Comparison of ENCODE assay signal across 2 cellular contexts in the genomic region with DNA sequence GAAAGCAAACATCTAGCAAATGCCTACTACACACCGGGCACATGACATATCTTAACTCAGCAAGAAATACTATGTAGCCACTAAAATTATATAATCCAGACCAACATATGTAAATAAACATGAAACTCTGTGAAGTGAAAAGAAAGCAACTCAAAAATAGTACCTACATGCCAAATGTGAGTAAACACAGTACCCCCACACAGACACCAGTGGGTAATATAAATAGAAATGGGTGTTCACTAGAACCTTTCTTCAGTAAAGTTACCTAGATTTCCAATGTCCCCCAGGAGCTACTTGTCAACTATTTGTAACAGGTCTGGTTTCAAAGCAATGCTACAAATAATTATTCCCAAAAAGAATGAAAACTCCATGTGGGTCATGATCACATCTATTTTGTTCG.
TF ChIP-seq lines count a peak whose summit lies in the region.

No MANE protein-coding gene starts in this region.

TF ChIP-seq in IMR-90, 13 proteins besides CTCF, POLR2A, EP300 and RAD21:
- no peak for TF ChIP-seq MAZ (IDR thresholded peaks at IDR 0.05; ENCODE audit: borderline replicate concordance, low read depth, low read length)
- no peak for TF ChIP-seq CEBPB (IDR thresholded peaks at IDR 0.05; ENCODE audit: low read depth, low read length)
- no peak for TF ChIP-seq CHD1 (IDR thresholded peaks at IDR 0.05; ENCODE audit: low read depth, low read length)
- TF ChIP-seq MAFK (IDR thresholded peaks at IDR 0.05; ENCODE audit: low read depth, low read length) = no peak
- no peak for TF ChIP-seq RFX5 (IDR thresholded peaks at IDR 0.05; ENCODE audit: low read depth, low read length)
- no peak for TF ChIP-seq NFE2L2 (IDR thresholded peaks at IDR 0.05; ENCODE audit: low read depth, low read length)
- TF ChIP-seq MXI1 (IDR thresholded peaks at IDR 0.05; ENCODE audit: borderline replicate concordance, low read depth, low read length) = no peak
- TF ChIP-seq, protein P1, sequence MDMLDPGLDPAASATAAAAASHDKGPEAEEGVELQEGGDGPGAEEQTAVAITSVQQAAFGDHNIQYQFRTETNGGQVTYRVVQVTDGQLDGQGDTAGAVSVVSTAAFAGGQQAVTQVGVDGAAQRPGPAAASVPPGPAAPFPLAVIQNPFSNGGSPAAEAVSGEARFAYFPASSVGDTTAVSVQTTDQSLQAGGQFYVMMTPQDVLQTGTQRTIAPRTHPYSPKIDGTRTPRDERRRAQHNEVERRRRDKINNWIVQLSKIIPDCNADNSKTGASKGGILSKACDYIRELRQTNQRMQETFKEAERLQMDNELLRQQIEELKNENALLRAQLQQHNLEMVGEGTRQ (IDR thresholded peaks at IDR 0.05; ENCODE audit: low read depth, low read length) = no peak
- TF ChIP-seq, protein P2, sequence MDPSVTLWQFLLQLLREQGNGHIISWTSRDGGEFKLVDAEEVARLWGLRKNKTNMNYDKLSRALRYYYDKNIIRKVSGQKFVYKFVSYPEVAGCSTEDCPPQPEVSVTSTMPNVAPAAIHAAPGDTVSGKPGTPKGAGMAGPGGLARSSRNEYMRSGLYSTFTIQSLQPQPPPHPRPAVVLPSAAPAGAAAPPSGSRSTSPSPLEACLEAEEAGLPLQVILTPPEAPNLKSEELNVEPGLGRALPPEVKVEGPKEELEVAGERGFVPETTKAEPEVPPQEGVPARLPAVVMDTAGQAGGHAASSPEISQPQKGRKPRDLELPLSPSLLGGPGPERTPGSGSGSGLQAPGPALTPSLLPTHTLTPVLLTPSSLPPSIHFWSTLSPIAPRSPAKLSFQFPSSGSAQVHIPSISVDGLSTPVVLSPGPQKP (IDR thresholded peaks at IDR 0.05; ENCODE audit: borderline replicate concordance, low read depth, low read length) = no peak
- TF ChIP-seq BHLHE40 (IDR thresholded peaks at IDR 0.05; ENCODE audit: low read depth, low read length) = no peak
- TF ChIP-seq SMC3 (IDR thresholded peaks at IDR 0.05; ENCODE audit: low read depth, low read length) = no peak
- TF ChIP-seq RCOR1 (IDR thresholded peaks at IDR 0.05; ENCODE audit: insufficient replicate concordance, low read length) = no peak
- TF ChIP-seq FOS (IDR thresholded peaks at IDR 0.05; ENCODE audit: low read depth, low read length) = no peak

TF ChIP-seq in WTC11, 78 proteins besides CTCF, POLR2A, EP300 and RAD21:
- no peak for TF ChIP-seq ZNF671 (CRISPR knock-in tag; IDR thresholded peaks at IDR 0.05)
- TF ChIP-seq MYBL2 (CRISPR knock-in tag; IDR thresholded peaks at IDR 0.05) = no peak
- TF ChIP-seq FOXK1 (CRISPR knock-in tag; IDR thresholded peaks at IDR 0.05) = no peak
- TF ChIP-seq TCF7 (CRISPR knock-in tag; IDR thresholded peaks at IDR 0.05; ENCODE audit: low read depth) = no peak
- no peak for TF ChIP-seq NR2C2 (CRISPR knock-in tag; IDR thresholded peaks at IDR 0.05)
- TF ChIP-seq, protein P3, sequence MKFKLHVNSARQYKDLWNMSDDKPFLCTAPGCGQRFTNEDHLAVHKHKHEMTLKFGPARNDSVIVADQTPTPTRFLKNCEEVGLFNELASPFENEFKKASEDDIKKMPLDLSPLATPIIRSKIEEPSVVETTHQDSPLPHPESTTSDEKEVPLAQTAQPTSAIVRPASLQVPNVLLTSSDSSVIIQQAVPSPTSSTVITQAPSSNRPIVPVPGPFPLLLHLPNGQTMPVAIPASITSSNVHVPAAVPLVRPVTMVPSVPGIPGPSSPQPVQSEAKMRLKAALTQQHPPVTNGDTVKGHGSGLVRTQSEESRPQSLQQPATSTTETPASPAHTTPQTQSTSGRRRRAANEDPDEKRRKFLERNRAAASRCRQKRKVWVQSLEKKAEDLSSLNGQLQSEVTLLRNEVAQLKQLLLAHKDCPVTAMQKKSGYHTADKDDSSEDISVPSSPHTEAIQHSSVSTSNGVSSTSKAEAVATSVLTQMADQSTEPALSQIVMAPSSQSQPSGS (CRISPR knock-in tag; IDR thresholded peaks at IDR 0.05; ENCODE audit: borderline replicate concordance, low read depth) = no peak
- no peak for TF ChIP-seq FOXJ3 (CRISPR knock-in tag; IDR thresholded peaks at IDR 0.05; ENCODE audit: borderline replicate concordance)
- no peak for TF ChIP-seq NR3C1 (CRISPR knock-in tag; conservative IDR thresholded peaks at IDR 0.05; ENCODE audit: low read depth)
- no peak for TF ChIP-seq MXD4 (CRISPR knock-in tag; IDR thresholded peaks at IDR 0.05; ENCODE audit: borderline replicate concordance)
- no peak for TF ChIP-seq TP53 (CRISPR knock-in tag; IDR thresholded peaks at IDR 0.05)
- TF ChIP-seq, protein P4, sequence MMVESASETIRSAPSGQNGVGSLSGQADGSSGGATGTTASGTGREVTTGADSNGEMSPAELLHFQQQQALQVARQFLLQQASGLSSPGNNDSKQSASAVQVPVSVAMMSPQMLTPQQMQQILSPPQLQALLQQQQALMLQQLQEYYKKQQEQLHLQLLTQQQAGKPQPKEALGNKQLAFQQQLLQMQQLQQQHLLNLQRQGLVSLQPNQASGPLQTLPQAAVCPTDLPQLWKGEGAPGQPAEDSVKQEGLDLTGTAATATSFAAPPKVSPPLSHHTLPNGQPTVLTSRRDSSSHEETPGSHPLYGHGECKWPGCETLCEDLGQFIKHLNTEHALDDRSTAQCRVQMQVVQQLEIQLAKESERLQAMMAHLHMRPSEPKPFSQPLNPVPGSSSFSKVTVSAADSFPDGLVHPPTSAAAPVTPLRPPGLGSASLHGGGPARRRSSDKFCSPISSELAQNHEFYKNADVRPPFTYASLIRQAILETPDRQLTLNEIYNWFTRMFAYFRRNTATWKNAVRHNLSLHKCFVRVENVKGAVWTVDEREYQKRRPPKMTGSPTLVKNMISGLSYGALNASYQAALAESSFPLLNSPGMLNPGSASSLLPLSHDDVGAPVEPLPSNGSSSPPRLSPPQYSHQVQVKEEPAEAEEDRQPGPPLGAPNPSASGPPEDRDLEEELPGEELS (CRISPR knock-in tag; IDR thresholded peaks at IDR 0.05) = no peak
- TF ChIP-seq, protein P5, sequence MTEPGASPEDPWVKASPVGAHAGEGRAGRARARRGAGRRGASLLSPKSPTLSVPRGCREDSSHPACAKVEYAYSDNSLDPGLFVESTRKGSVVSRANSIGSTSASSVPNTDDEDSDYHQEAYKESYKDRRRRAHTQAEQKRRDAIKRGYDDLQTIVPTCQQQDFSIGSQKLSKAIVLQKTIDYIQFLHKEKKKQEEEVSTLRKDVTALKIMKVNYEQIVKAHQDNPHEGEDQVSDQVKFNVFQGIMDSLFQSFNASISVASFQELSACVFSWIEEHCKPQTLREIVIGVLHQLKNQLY (CRISPR knock-in tag; IDR thresholded peaks at IDR 0.05) = no peak
- no peak for TF ChIP-seq RELA (CRISPR knock-in tag; IDR thresholded peaks at IDR 0.05; ENCODE audit: borderline replicate concordance)
- no peak for TF ChIP-seq RORB (CRISPR knock-in tag; IDR thresholded peaks at IDR 0.05)
- TF ChIP-seq ZNF232 (CRISPR knock-in tag; IDR thresholded peaks at IDR 0.05) = no peak
